Comparison of ENCODE assay signal across 13 cellular contexts in genomic region chr11:11349870-11350325, GRCh38. TPM values are rescaled to one million over a fixed set of nuclear protein-coding genes. Genes with fewer than 3 reads are reported as not detected.
DNase-seq lines count a peak whose midpoint lies in the region; ATAC-seq and TF ChIP-seq lines count a peak whose summit lies in the region.
"Had no signal": no experiment of that assay in that cellular context is flagged by ENCODE, and none has a peak within 500 bp of the region (broad histone marks: within the 10 kb centered on the region; RNA-seq: fewer than 3 reads in every experiment).

No MANE protein-coding gene starts in this region.

- H3K4me1 ChIP-seq in gastroesophageal sphincter (peaks cover 0 to 42% (median 16%) of the 10 kb centered on the region in 3 donors), trophoblast cell (ENCODE audit: control insufficient read depth in 1 of 2, insufficient read depth in 2 of 2, low read length in 2 of 2) (peaks cover 12 to 18% of the 10 kb centered on the region in 2 experiments)
- H3K4me1 ChIP-seq: HAP-1 had no signal

- H4K91ac ChIP-seq in trophoblast cell (ENCODE audit: low read depth, low read length): no peak overlapping the region

- 0 to 7% methylated on average over 1 of the region's 1 CpG for WGBS in gastroesophageal sphincter (ENCODE audit: low coverage in 1 of 2), 2 donors
- WGBS in trophoblast cell (ENCODE audit: extremely low coverage, insufficient coverage, insufficient read length): no CpG with 5 or more reads among the region's 1 CpG

- no peak overlapping the region for H3K18ac ChIP-seq in trophoblast cell (ENCODE audit: low read length)

- H2BK120ac ChIP-seq in trophoblast cell (ENCODE audit: insufficient read depth, low read length, poor library complexity): no peak overlapping the region

- no peak overlapping the region for H2AFZ ChIP-seq in trophoblast cell (ENCODE audit: insufficient read depth, low read length, poor library complexity)

- no peaks in the 10 kb centered on the region for H3K9me3 ChIP-seq in gastroesophageal sphincter
- H3K9me3 ChIP-seq in trophoblast cell (ENCODE audit: insufficient read depth, low read depth, low read length): no peaks in the 10 kb centered on the region
- H3K9me3 ChIP-seq: HAP-1 had no signal

- H3K79me2 ChIP-seq in trophoblast cell (ENCODE audit: control insufficient read depth, insufficient read depth, low read length, poor library complexity): no peaks in the 10 kb centered on the region

- no peak for TF ChIP-seq POLR2A in gastroesophageal sphincter (IDR thresholded peaks at IDR 0.05)

- no peak for TF ChIP-seq EP300 in gastroesophageal sphincter (IDR thresholded peaks at IDR 0.05)

- peak overlapping the region in 1 of 4 donors; percentile 21 for H3K27ac ChIP-seq in gastroesophageal sphincter
- no peak overlapping the region for H3K27ac ChIP-seq in trophoblast cell (ENCODE audit: low read depth, low read length)
- H3K27ac ChIP-seq: cardiac muscle cell, HL-60 had no signal

- H3K9ac ChIP-seq in trophoblast cell (ENCODE audit: low read length): no peak overlapping the region

- peak overlapping the region; percentile 12 for H3K4me2 ChIP-seq in trophoblast cell (ENCODE audit: low read length)

- ATAC-seq in gastroesophageal sphincter (peak; percentile 59), HG03378 (IDR thresholded peaks at IDR 0.05; ENCODE audit: unreplicated experiment) (no peak)

- no peak overlapping the region for H3K23ac ChIP-seq in trophoblast cell (ENCODE audit: low read length)

- no peaks in the 10 kb centered on the region for H3K36me3 ChIP-seq in gastroesophageal sphincter
- H3K36me3 ChIP-seq in trophoblast cell (ENCODE audit: control insufficient read depth in 1 of 2, insufficient read depth in 2 of 2, low read length in 2 of 2): no peaks in the 10 kb centered on the region
- H3K36me3 ChIP-seq: cardiac muscle cell, HAP-1 had no signal

- H3K79me1 ChIP-seq in trophoblast cell (ENCODE audit: low read length): no peaks in the 10 kb centered on the region

- peak; percentile 94 for DNase-seq in EH (ENCODE audit: low read depth)
- peak; percentile 25 for DNase-seq in T1000 (lab: John Stamatoyannopoulos, UW)
- peak in 1 of 2 donors; percentile 3 for DNase-seq in trophoblast cell
- no peak for DNase-seq in NCI-H2196 treated with DMSO at 0.1 percent for 48 hours (lab: John Stamatoyannopoulos, UW; ENCODE audit: unreplicated experiment)
- no peak for DNase-seq in NCI-H1092 treated with DMSO at 0.1 percent for 48 hours (lab: John Stamatoyannopoulos, UW)
- DNase-seq in DMS79 (lab: John Stamatoyannopoulos, UW): no peak
- DNase-seq: Calu3, SHP77 treated with DMSO at 0.1 percent for 48 hours had no signal

- H2AK5ac ChIP-seq in trophoblast cell (ENCODE audit: low read length): no peak overlapping the region

- no peak overlapping the region for H3K14ac ChIP-seq in trophoblast cell (ENCODE audit: low read length)

- H3K4me3 ChIP-seq in gastroesophageal sphincter (no peak overlapping the region), trophoblast cell (ENCODE audit: low read depth, low read length) (no peak overlapping the region)
- H3K4me3 ChIP-seq: cardiac muscle cell, HAP-1 had no signal

- H2BK5ac ChIP-seq in trophoblast cell (ENCODE audit: low read depth, low read length, poor library complexity): no peak overlapping the region

- H4K12ac ChIP-seq in trophoblast cell (ENCODE audit: low read depth, low read length): no peak overlapping the region

- no peak overlapping the region for H3K4ac ChIP-seq in trophoblast cell (ENCODE audit: low read depth, low read length)

- H3K27me3 ChIP-seq in gastroesophageal sphincter: no peaks in the 10 kb centered on the region
- no peaks in the 10 kb centered on the region for H3K27me3 ChIP-seq in trophoblast cell (ENCODE audit: insufficient read depth, low read length)

- no peak overlapping the region for H4K8ac ChIP-seq in trophoblast cell (ENCODE audit: low read depth, low read length)

- H2BK12ac ChIP-seq in trophoblast cell (ENCODE audit: low read length): no peak overlapping the region

- TF ChIP-seq CTCF in gastroesophageal sphincter (IDR thresholded peaks at IDR 0.05): no peak

RNA-seq across cellular contexts. Expression of gene CSNK2A3, which starts 3.2 kb away (rescaled TPM):
- 1 to 10 TPM in 2 of 4 donors, under 1 TPM in 2; 0.59 to 2.2 (median 1.1) TPM for total RNA-seq in gastroesophageal sphincter
- 2.6 and 2.7 TPM in 2 replicates for polyA plus RNA-seq in trophoblast cell (2013)

Comparison
In these comparisons a context has a peak if more than half of its experiments do, and no peak if none do; other contexts are left out.
1. DNase-seq: peak in EH (single experiment) and T1000 (single experiment); none in NCI-H2196 treated with DMSO at 0.1 percent for 48 hours (single experiment), NCI-H1092 treated with DMSO at 0.1 percent for 48 hours (single experiment) and DMS79 (single experiment).